7 cellular contexts compared by ENCODE assay signal in the genomic region with DNA sequence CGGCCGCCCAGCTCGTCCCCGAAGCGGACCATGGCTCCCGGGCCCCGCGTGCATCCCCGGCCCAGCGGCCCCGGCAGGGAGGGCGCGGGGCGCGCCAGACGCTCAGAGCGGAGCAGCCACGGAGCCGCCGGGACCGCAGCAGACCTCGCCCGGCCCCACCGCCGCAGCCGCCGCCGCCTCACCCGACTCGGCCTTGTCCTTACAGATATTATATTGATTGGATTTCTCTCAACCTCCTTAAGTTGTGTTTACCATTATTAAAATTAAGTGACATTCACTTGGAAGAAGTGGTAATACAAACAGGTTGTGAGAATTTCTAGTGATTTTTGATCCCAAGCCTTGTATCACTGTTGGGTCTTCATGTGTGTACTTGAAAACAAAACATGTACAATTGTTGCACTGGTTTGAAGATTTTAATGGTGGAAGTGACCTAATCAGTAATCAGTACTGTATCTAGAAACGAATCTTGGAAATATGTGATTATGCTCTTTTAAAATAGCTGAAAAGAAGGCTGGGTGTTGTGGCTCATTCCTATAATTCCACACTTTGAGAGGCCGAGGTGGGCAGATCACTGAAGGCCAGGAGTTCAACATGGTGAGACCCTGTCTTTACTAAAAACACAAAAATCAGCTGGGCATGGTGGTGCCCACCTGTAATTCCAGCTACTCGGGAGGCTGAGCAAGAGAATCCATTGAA. TPM values are rescaled to one million over a fixed set of nuclear protein-coding genes. Genes with fewer than 3 reads are reported as not detected.
A peak's percentile ranks its signal among the peaks of the same experiment; 100 is the strongest.
DNase-seq lines count a peak whose midpoint lies in the region; ATAC-seq, FAIRE-seq and TF ChIP-seq lines count a peak whose summit lies in the region.
"Not testable (repeated sequence)": the region's sequence is repeated elsewhere in the genome, so short reads cannot be mapped to it uniquely, and the experiment has no call there.

No MANE protein-coding gene starts in this region.

- not testable (repeated sequence) for TF ChIP-seq CTCF in GM23338 (conservative IDR thresholded peaks at IDR 0.05; ENCODE audit: low read depth in 2 of 2); brain (conservative IDR thresholded peaks at IDR 0.05); endothelial cell of umbilical vein (IDR thresholded peaks at IDR 0.05; ENCODE audit: extremely low read depth in 1 of 2, insufficient read depth in 1 of 2, low read depth in 1 of 2, low read length in 2 of 2); neural crest cell (conservative IDR thresholded peaks at IDR 0.05)

- dilution Hi-C loops in endothelial cell of umbilical vein (cut with MboI; ENCODE audit: extremely low pct_ligation_motif_present, low sequenced_read_pairs): not testable (repeated sequence)

- H2AFZ ChIP-seq in GM23338; endothelial cell of umbilical vein (ENCODE audit: low read depth, low read length): not testable (repeated sequence)

- H3K4me2 ChIP-seq in GM23338: peak overlapping the region; percentile 68
- not testable (repeated sequence) for H3K4me2 ChIP-seq in endothelial cell of umbilical vein (ENCODE audit: insufficient read depth, low read length)

- H3F3A ChIP-seq in GM23338 (replicated peaks; ENCODE audit: low read depth): not testable (repeated sequence)

- H3K79me2 ChIP-seq in GM23338 (replicated peaks; ENCODE audit: insufficient read depth); endothelial cell of umbilical vein (ENCODE audit: control insufficient read depth, insufficient read depth, low read length): not testable (repeated sequence)

- peak overlapping the region; percentile 68 for H3K4me3 Mint-ChIP-seq in GM23338
- H3K4me3 Mint-ChIP-seq in brain: peak overlapping the region; percentile 53 to 77 (median 73)
- H3K4me3 Mint-ChIP-seq in neural crest cell: peak overlapping the region; percentile 56

- not testable (repeated sequence) for H3K9me3 Mint-ChIP-seq in GM23338, brain, neural crest cell

- H3K4me1 Mint-ChIP-seq in GM23338, brain, neural crest cell: not testable (repeated sequence)

- POLR2A ChIA-PET in endothelial cell of umbilical vein (lab: Charles Lee): not testable (repeated sequence)

- intact Hi-C loops in endothelial cell of umbilical vein (cut with micrococcal nuclease); posterior vena cava (cut with DNase I): not testable (repeated sequence)

- not testable (repeated sequence) for H4K20me1 ChIP-seq in GM23338 (replicated peaks; ENCODE audit: insufficient read depth); endothelial cell of umbilical vein (replicated peaks; ENCODE audit: control insufficient read depth, extremely low read depth, insufficient read depth, low read length)

- peaks cover 31% of the 10 kb centered on the region for H3K27me3 ChIP-seq in GM23338 (ENCODE audit: insufficient read depth)
- peaks cover 28% of the 10 kb centered on the region for H3K27me3 ChIP-seq in NT2/D1 (ENCODE audit: insufficient read depth, insufficient read length)
- H3K27me3 ChIP-seq in endothelial cell of umbilical vein (ENCODE audit: control insufficient read depth in 2 of 2, insufficient read depth in 2 of 2, low read length in 2 of 2): peaks cover 7 to 12% of the 10 kb centered on the region in 2 experiments

- H3K27me3 Mint-ChIP-seq in GM23338 (ENCODE audit: insufficient read depth, low read depth, poor library complexity): peaks cover 33% of the 10 kb centered on the region
- H3K27me3 Mint-ChIP-seq in brain: peaks cover 52% of the 10 kb centered on the region
- peaks cover 50% of the 10 kb centered on the region for H3K27me3 Mint-ChIP-seq in neural crest cell (ENCODE audit: low read depth)

- not testable (repeated sequence) for H3K4me1 ChIP-seq in GM23338 (ENCODE audit: insufficient read depth); NT2/D1 (ENCODE audit: insufficient read depth, insufficient read length); endothelial cell of umbilical vein (ENCODE audit: control insufficient read depth, extremely low read depth, insufficient read depth, low read length)

- H3K27ac Mint-ChIP-seq in GM23338; brain; neural crest cell (ENCODE audit: unreplicated experiment): not testable (repeated sequence)

- not testable (repeated sequence) for H3K9ac ChIP-seq in NT2/D1 (ENCODE audit: insufficient read length, low read depth); endothelial cell of umbilical vein (replicated peaks; ENCODE audit: extremely low read depth, insufficient read depth, low read length)

- not testable (repeated sequence) for H3K36me3 ChIP-seq in GM23338 (ENCODE audit: insufficient read depth); NT2/D1 (ENCODE audit: insufficient read depth, insufficient read length, low read length); endothelial cell of umbilical vein (ENCODE audit: control insufficient read depth in 2 of 2, extremely low read depth in 1 of 2, insufficient read depth in 2 of 2, low read length in 2 of 2)

- not testable (repeated sequence) for FAIRE-seq in endothelial cell of umbilical vein (lab: Jason Lieb, UNC)

- DNase-seq in GM23338 (ENCODE audit: low spot score) (peak; percentile 21), iPS-NIHi7 (ENCODE audit: extremely low spot score) (peak; percentile 5), posterior vena cava (ENCODE audit: low spot score) (peak; percentile 52)
- not testable (repeated sequence) for DNase-seq in NT2/D1 (ENCODE audit: low read depth, low spot score); endothelial cell of umbilical vein (ENCODE audit: low read depth, low spot score); neural crest cell (ENCODE audit: low read depth, low spot score)

- not testable (repeated sequence) for H3K9me1 ChIP-seq in endothelial cell of umbilical vein (replicated peaks; ENCODE audit: control insufficient read depth, extremely low read depth, insufficient read depth, low read length)

- not testable (repeated sequence) for H3K9me2 ChIP-seq in GM23338 (ENCODE audit: insufficient read depth)

- not testable (repeated sequence) for H3K27ac ChIP-seq in GM23338 (ENCODE audit: low read depth); endothelial cell of umbilical vein (ENCODE audit: insufficient read depth, low read depth, low read length)

- not testable (repeated sequence) for BruUV-seq in endothelial cell of umbilical vein (replicated peaks; lab: Mats Ljungman, UMichigan)

- CTCF ChIA-PET in endothelial cell of umbilical vein (lab: Charles Lee): not testable (repeated sequence)

- H3K36me3 Mint-ChIP-seq in GM23338 (ENCODE audit: low read depth); brain; neural crest cell (ENCODE audit: low read depth): not testable (repeated sequence)

- H3K4me3 ChIP-seq in GM23338 (peak overlapping the region; percentile 45), NT2/D1 (ENCODE audit: insufficient read length, low read depth) (peak overlapping the region; percentile 4)
- not testable (repeated sequence) for H3K4me3 ChIP-seq in endothelial cell of umbilical vein (replicated peaks in 1 of 3; ENCODE audit: insufficient read depth in 1 of 3, low read depth in 1 of 3, low read length in 3 of 3)

- not testable (repeated sequence) for TF ChIP-seq POLR2A in endothelial cell of umbilical vein (IDR thresholded peaks at IDR 0.05; ENCODE audit: low read depth, low read length)

- not testable (repeated sequence) for H3K9me3 ChIP-seq in NT2/D1 (ENCODE audit: insufficient read depth, low read length); endothelial cell of umbilical vein (replicated peaks; ENCODE audit: control insufficient read depth, insufficient read depth, low read length)

- peak; percentile 51 for ATAC-seq in GM23338

TF ChIP-seq in GM23338, 12 proteins besides CTCF, POLR2A, EP300 and RAD21:
- TF ChIP-seq EZH2phosphoT487 (IDR thresholded peaks at IDR 0.05; ENCODE audit: unreplicated experiment) (peak; percentile 88), EZH2 (IDR thresholded peaks at IDR 0.05; ENCODE audit: low read depth, unreplicated experiment) (peak; percentile 89)

TF ChIP-seq in endothelial cell of umbilical vein, 7 proteins besides CTCF, POLR2A, EP300 and RAD21:
- TF ChIP-seq EZH2 (IDR thresholded peaks at IDR 0.05; ENCODE audit: borderline replicate concordance, low read depth, low read length, severe bottlenecking): peak; percentile 46

RNA-seq across cellular contexts. Expression of a gene that starts 29.2 kb away (rescaled TPM):
- 0.83 and 1.6 TPM in 2 replicates for total RNA-seq in GM23338 (2014; rRNA removed; shearing (Covaris generic))
- polyA plus RNA-seq in GM23338 (2016; fragmentation: Nextera tagmentation; extraction: Ambion mirVana) (0.30 and 0.50 TPM in 2 replicates), brain (ENCODE audit: insufficient read depth, low read depth, low replicate concordance) (0.93 TPM), endothelial cell of umbilical vein (2.6 TPM in 2 replicates)
- total RNA-seq in endothelial cell of umbilical vein (5.0 and 5.3 TPM in 2 replicates), neural crest cell (4.3 and 4.7 TPM in 2 replicates), posterior vena cava (1 to 10 TPM; 2.1 to 3.6 TPM)
- 2.0 and 2.6 TPM in 2 replicates for polyA plus RNA-seq in endothelial cell of umbilical vein (2011; cell fraction: cytosol; rRNA removed)
- polyA plus RNA-seq in endothelial cell of umbilical vein (2011; cell fraction: nucleus; rRNA removed): 9.3 and 10.6 TPM in 2 replicates
- 2.4 and 3.8 TPM in 2 replicates for polyA plus RNA-seq in endothelial cell of umbilical vein (2012)
- polyA minus RNA-seq in endothelial cell of umbilical vein: 6.9 and 7.0 TPM in 2 replicates
- 3.1 TPM for polyA minus RNA-seq in endothelial cell of umbilical vein (2011; cell fraction: cytosol; rRNA and poly(A)+ RNA removed)
- 7.4 and 9.7 TPM in 2 replicates for polyA minus RNA-seq in endothelial cell of umbilical vein (2011; cell fraction: nucleus; rRNA and poly(A)+ RNA removed)
